In genomic region chr3:155189478-155189877, GRCh38 we compare ENCODE assay signal across 33 cellular contexts.
"Had no signal": no experiment of that assay in that cellular context is flagged by ENCODE, and none has a peak within 500 bp of the region (broad histone marks: within the 10 kb centered on the region; RNA-seq: fewer than 3 reads in every experiment).

No MANE protein-coding gene starts in this region.

- H3K27ac Mint-ChIP-seq: activated B cell treated with CpG ODN at 0.5 μM for 24 hours; activated CD4-positive, alpha-beta memory T cell treated with anti-CD3 and anti-CD28 coated beads for 36 hours; activated CD8-positive, alpha-beta memory T cell treated with anti-CD3 and anti-CD28 coated beads, Interleukin-2, amount 10 ng/mL, durations not matched to agents 7 days and 5 days; activated CD8-positive, alpha-beta T cell treated with anti-CD3 and anti-CD28 coated beads, Interleukin-2, amount 10 ng/mL, durations not matched to agents 7 days and 5 days; activated naive CD4-positive, alpha-beta T cell treated with anti-CD3 and anti-CD28 coated beads, Interleukin-2, amount 10 ng/mL, durations not matched to agents 7 days and 5 days; activated naive CD4-positive, alpha-beta T cell treated with anti-CD3 and anti-CD28 coated beads, Interleukin-2, amount 50 U/mL, for 72 hours; activated naive CD8-positive, alpha-beta T cell treated with anti-CD3 and anti-CD28 coated beads, Interleukin-2, amount 10 ng/mL, durations not matched to agents 7 days and 5 days; activated T-helper 1 cell treated with anti-CD3 and anti-CD28 coated beads, Interleukin-12 subunit alpha, Interleukin-12 subunit beta, Interleukin-2, Interleukin-4 antibody, amounts not matched to agents 30 ng/mL and 10 ng/mL and 1 ng/mL, durations not matched to agents 14 hours and 24 hours and 36 hours; activated T-helper 2 cell treated with anti-CD3 and anti-CD28 coated beads, Interferon-gamma antibody, Interleukin-2, Interleukin-4, amounts not matched to agents 10 μg/mL and 5 μg/mL and 100 μg/mL, durations not matched to agents 14 hours and 24 hours and 36 hours; brain; dendritic cell treated with granulocyte-macrophage colony-stimulating factor and Interleukin-4, amounts not matched to agents 40 ng/mL and 50 ng/mL, for 4 days; endodermal cell; T-helper 17 cell; T-helper 2 cell treated with Interferon-gamma antibody and Interleukin-4, amounts not matched to agents 5 μg/mL and 100 μg/mL, for 36 hours had no signal

- H3K4me3 Mint-ChIP-seq: activated B cell treated with CpG ODN at 0.5 μM for 24 hours; activated CD4-positive, alpha-beta memory T cell treated with anti-CD3 and anti-CD28 coated beads for 36 hours; activated CD8-positive, alpha-beta memory T cell treated with anti-CD3 and anti-CD28 coated beads, Interleukin-2, amount 10 ng/mL, durations not matched to agents 7 days and 5 days; activated CD8-positive, alpha-beta T cell treated with anti-CD3 and anti-CD28 coated beads, Interleukin-2, amount 10 ng/mL, durations not matched to agents 7 days and 5 days; activated naive CD4-positive, alpha-beta T cell treated with anti-CD3 and anti-CD28 coated beads, Interleukin-2, amount 10 ng/mL, durations not matched to agents 7 days and 5 days; activated naive CD8-positive, alpha-beta T cell treated with anti-CD3 and anti-CD28 coated beads, Interleukin-2, amount 10 ng/mL, durations not matched to agents 7 days and 5 days; activated T-helper 1 cell treated with anti-CD3 and anti-CD28 coated beads, Interleukin-12 subunit alpha, Interleukin-12 subunit beta, Interleukin-2, Interleukin-4 antibody, amounts not matched to agents 30 ng/mL and 10 ng/mL and 1 ng/mL, durations not matched to agents 14 hours and 24 hours and 36 hours; brain; dendritic cell treated with granulocyte-macrophage colony-stimulating factor and Interleukin-4, amounts not matched to agents 40 ng/mL and 50 ng/mL, for 4 days; endodermal cell; T-helper 17 cell; T-helper 2 cell treated with Interferon-gamma antibody and Interleukin-4, amounts not matched to agents 5 μg/mL and 100 μg/mL, for 36 hours had no signal

- H3K9me3 Mint-ChIP-seq: activated B cell treated with CpG ODN at 0.5 μM for 24 hours; activated CD4-positive, alpha-beta memory T cell treated with anti-CD3 and anti-CD28 coated beads for 36 hours; activated naive CD4-positive, alpha-beta T cell treated with anti-CD3 and anti-CD28 coated beads, Interleukin-2, amount 10 ng/mL, durations not matched to agents 7 days and 5 days; activated naive CD8-positive, alpha-beta T cell treated with anti-CD3 and anti-CD28 coated beads, Interleukin-2, amount 10 ng/mL, durations not matched to agents 7 days and 5 days; activated T-helper 1 cell treated with anti-CD3 and anti-CD28 coated beads, Interleukin-12 subunit alpha, Interleukin-12 subunit beta, Interleukin-2, Interleukin-4 antibody, amounts not matched to agents 30 ng/mL and 10 ng/mL and 1 ng/mL, durations not matched to agents 14 hours and 24 hours and 36 hours; activated T-helper 2 cell treated with anti-CD3 and anti-CD28 coated beads, Interferon-gamma antibody, Interleukin-2, Interleukin-4, amounts not matched to agents 10 μg/mL and 5 μg/mL and 100 μg/mL, durations not matched to agents 14 hours and 24 hours and 36 hours; brain; dendritic cell treated with granulocyte-macrophage colony-stimulating factor and Interleukin-4, amounts not matched to agents 40 ng/mL and 50 ng/mL, for 4 days; endodermal cell; T-helper 2 cell treated with Interferon-gamma antibody and Interleukin-4, amounts not matched to agents 5 μg/mL and 100 μg/mL, for 36 hours had no signal

- H3K4me3 ChIP-seq: ascending aorta, breast epithelium, cardiac muscle cell, colonic mucosa, dorsolateral prefrontal cortex had no signal

- DNase-seq: activated B cell treated with CpG ODN at 0.5 μM for 24 hours; activated CD4-positive, alpha-beta memory T cell treated with anti-CD3 and anti-CD28 coated beads for 36 hours; activated CD4-positive, alpha-beta T cell treated with anti-CD3 and anti-CD28 coated beads for 48 hours; activated CD8-positive, alpha-beta memory T cell treated with anti-CD3 and anti-CD28 coated beads, Interleukin-2, amount 10 ng/mL, durations not matched to agents 7 days and 5 days; activated CD8-positive, alpha-beta memory T cell treated with anti-CD3 and anti-CD28 coated beads, Interleukin-2, amount 50 U/mL, for 4 hours; activated CD8-positive, alpha-beta T cell treated with anti-CD3 and anti-CD28 coated beads, Interleukin-2, amount 10 ng/mL, durations not matched to agents 7 days and 5 days; activated effector memory CD4-positive, alpha-beta T cell treated with anti-CD3 and anti-CD28 coated beads, Interleukin-2, amount 50 U/mL, for 16 hours; activated naive CD4-positive, alpha-beta T cell; activated naive CD4-positive, alpha-beta T cell treated with anti-CD3 and anti-CD28 coated beads, Interleukin-2, amount 10 ng/mL, durations not matched to agents 7 days and 5 days; activated naive CD8-positive, alpha-beta T cell treated with anti-CD3 and anti-CD28 coated beads, Interleukin-2, amount 10 ng/mL, durations not matched to agents 7 days and 5 days; activated T-cell treated with anti-CD3 and anti-CD28 coated beads, Interleukin-2, amount 50 U/mL, for 1 hour; activated T-cell treated with anti-CD3 and anti-CD28 coated beads, Interleukin-2, amount 50 U/mL, for 48 hours; central memory CD4-positive, alpha-beta T cell; cerebellar nuclear complex; colonic mucosa; dorsolateral prefrontal cortex; effector memory CD4-positive, alpha-beta T cell; endodermal cell; T-helper 17 cell; T1000; WERI-Rb-1 had no signal

- H3K9me3 ChIP-seq: ascending aorta, breast epithelium, colonic mucosa had no signal

- H3K27ac ChIP-seq: ascending aorta, breast epithelium, cardiac muscle cell, colonic mucosa, dorsolateral prefrontal cortex, WERI-Rb-1 had no signal

- H3K4me1 Mint-ChIP-seq: activated CD8-positive, alpha-beta memory T cell treated with anti-CD3 and anti-CD28 coated beads, Interleukin-2, amount 10 ng/mL, durations not matched to agents 7 days and 5 days; activated naive CD4-positive, alpha-beta T cell treated with anti-CD3 and anti-CD28 coated beads, Interleukin-2, amount 10 ng/mL, durations not matched to agents 7 days and 5 days; brain; T-helper 17 cell had no signal

- H3K27me3 Mint-ChIP-seq: activated B cell treated with CpG ODN at 0.5 μM for 24 hours; activated CD4-positive, alpha-beta memory T cell treated with anti-CD3 and anti-CD28 coated beads for 36 hours; activated CD8-positive, alpha-beta memory T cell treated with anti-CD3 and anti-CD28 coated beads, Interleukin-2, amount 10 ng/mL, durations not matched to agents 7 days and 5 days; activated naive CD4-positive, alpha-beta T cell treated with anti-CD3 and anti-CD28 coated beads, Interleukin-2, amount 10 ng/mL, durations not matched to agents 7 days and 5 days; dendritic cell treated with granulocyte-macrophage colony-stimulating factor and Interleukin-4, amounts not matched to agents 40 ng/mL and 50 ng/mL, for 4 days; T-helper 17 cell had no signal

- FAIRE-seq: frontal cortex had no signal

- H3K36me3 Mint-ChIP-seq: activated CD4-positive, alpha-beta memory T cell treated with anti-CD3 and anti-CD28 coated beads for 36 hours; activated CD8-positive, alpha-beta memory T cell treated with anti-CD3 and anti-CD28 coated beads, Interleukin-2, amount 10 ng/mL, durations not matched to agents 7 days and 5 days; activated naive CD4-positive, alpha-beta T cell treated with anti-CD3 and anti-CD28 coated beads, Interleukin-2, amount 10 ng/mL, durations not matched to agents 7 days and 5 days; activated naive CD4-positive, alpha-beta T cell treated with anti-CD3 and anti-CD28 coated beads, Interleukin-2, amount 50 U/mL, for 72 hours; activated naive CD8-positive, alpha-beta T cell treated with anti-CD3 and anti-CD28 coated beads, Interleukin-2, amount 10 ng/mL, durations not matched to agents 7 days and 5 days; brain had no signal

- H3K27me3 ChIP-seq: ascending aorta, breast epithelium, cardiac muscle cell, colonic mucosa had no signal

- ATAC-seq: activated CD4-positive, CD25-positive, alpha-beta regulatory T cell treated with anti-CD3 and anti-CD28 coated beads, Interleukin-2, amount 50 U/mL, for 24 hours; activated CD8-positive, alpha-beta memory T cell treated with anti-CD3 and anti-CD28 coated beads, Interleukin-2, amount 10 ng/mL, durations not matched to agents 7 days and 5 days; activated CD8-positive, alpha-beta T cell treated with anti-CD3 and anti-CD28 coated beads, Interleukin-2, amount 10 ng/mL, durations not matched to agents 7 days and 5 days; activated naive CD4-positive, alpha-beta T cell treated with anti-CD3 and anti-CD28 coated beads, Interleukin-2, amount 50 U/mL, for 72 hours; esophagus mucosa; T-helper 17 cell had no signal

- H3K4me1 ChIP-seq: ascending aorta, breast epithelium, colonic mucosa had no signal

- H3K36me3 ChIP-seq: ascending aorta, breast epithelium, cardiac muscle cell, colonic mucosa, WERI-Rb-1 had no signal
